In genomic region chr13:69904784-69905183, GRCh38 we compare ENCODE assay signal across 23 cellular contexts.
"Had no signal": no experiment of that assay in that cellular context is flagged by ENCODE, and none has a peak within 500 bp of the region (broad histone marks: within the 10 kb centered on the region; RNA-seq: fewer than 3 reads in every experiment).

No MANE protein-coding gene starts in this region.

- H3K4me3 ChIP-seq: left lung, lower lobe of right lung, ovary, smooth muscle cell, stomach, testis, thyroid gland, transverse colon, upper lobe of left lung, vagina had no signal

- H3K36me3 ChIP-seq: left lung, lower lobe of right lung, ovary, stomach, thyroid gland, transverse colon, upper lobe of left lung, vagina had no signal

- H3K27ac ChIP-seq: left lung, lower lobe of right lung, ovary, stomach, testis, transverse colon, upper lobe of left lung, vagina had no signal

- H3K9me3 ChIP-seq: left lung, lower lobe of right lung, ovary, stomach, testis, thyroid gland, transverse colon, upper lobe of left lung, vagina had no signal

- DNase-seq: hypothalamus; immature natural killer cell; kidney; left colon; left lung; lower lobe of right lung; mammary epithelial cell; mesenchymal stem cell; naive B cell; natural killer cell; ovary; right cardiac atrium; stimulated activated CD4-positive, alpha-beta T cell treated with anti-CD3 and anti-CD28 coated beads, Interleukin-1b, Interleukin-23, amount 100 ng/mL, for 48 hours; stimulated activated CD4-positive, alpha-beta T cell treated with anti-CD3 and anti-CD28 coated beads, Interleukin-2, amount 100 ng/mL, for 48 hours; stimulated activated naive B cell treated with anti-CD40 and anti-IgM and Interleukin-4, amounts not matched to agents 10 μg/mL and 1 μg/mL and 100 μg/mL, for 72 hours; stimulated activated naive CD8-positive, alpha-beta T cell treated with anti-CD3 and anti-CD28 coated beads, Interleukin-15, Interleukin-2, amounts not matched to agents 100 U/mL and 50 U/mL, for 24 hours; stomach; testis; thyroid gland; transverse colon; upper lobe of left lung had no signal
